2 cellular contexts compared by ENCODE assay signal in genomic region chr3:81490541-81491288, GRCh38.
A peak's percentile ranks its signal among the peaks of the same experiment; 100 is the strongest.
TF ChIP-seq lines count a peak whose summit lies in the region.

No MANE protein-coding gene starts in this region.

TF ChIP-seq in IMR-90, 13 proteins besides CTCF, POLR2A, EP300 and RAD21 (continued from another document):
- TF ChIP-seq CEBPB (IDR thresholded peaks at IDR 0.05; ENCODE audit: low read depth, low read length) (peak; percentile 55; the same call in 1 of the 2 replicates), BHLHE40 (IDR thresholded peaks at IDR 0.05; ENCODE audit: low read depth, low read length) (no peak)

TF ChIP-seq in neural cell, 6 proteins besides CTCF, POLR2A, EP300 and RAD21 (continued from another document):
- TF ChIP-seq EZH2 (IDR thresholded peaks at IDR 0.05; ENCODE audit: borderline replicate concordance, insufficient read depth, low read length, poor library complexity, severe bottlenecking) (no peak), SMC3 (conservative IDR thresholded peaks at IDR 0.05; ENCODE audit: poor library complexity) (peak; percentile 75)
